In the genomic region with DNA sequence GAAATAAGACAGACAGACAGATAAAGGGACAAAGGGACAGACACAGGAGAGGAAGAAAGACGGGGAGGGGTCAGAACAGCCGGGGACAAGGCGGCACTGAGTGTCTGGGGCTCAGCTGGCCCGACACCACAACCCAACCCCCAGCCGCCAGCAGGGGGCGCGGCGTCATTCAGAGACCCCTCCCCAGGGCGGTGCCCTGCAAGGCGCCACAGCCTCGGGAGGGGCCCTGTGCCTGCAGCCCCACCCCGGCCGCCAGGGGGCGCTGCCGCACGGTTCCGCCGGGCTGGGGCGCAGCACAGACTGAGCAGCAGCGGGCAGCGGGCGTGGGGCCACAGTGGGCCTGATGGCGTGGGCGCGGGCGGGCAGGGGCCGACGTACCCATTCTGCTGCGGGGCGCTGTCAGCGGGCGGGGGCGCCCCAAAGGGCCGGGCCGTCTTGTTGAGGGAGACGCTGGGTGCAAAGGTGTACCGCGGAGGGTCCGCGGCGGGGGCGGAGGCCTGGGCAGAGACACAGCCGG, we compare ENCODE assay signal across 8 cellular contexts.
A peak's percentile ranks its signal among the peaks of the same experiment; 100 is the strongest.
DNase-seq lines count a peak whose midpoint lies in the region; ATAC-seq and TF ChIP-seq lines count a peak whose summit lies in the region.

No MANE protein-coding gene starts in this region.

- peak; percentile 80 for TF ChIP-seq CTCF in GM20000 (IDR thresholded peaks at IDR 0.05; ENCODE audit: extremely low read depth, missing control alignments)

- peak overlapping the region in 1 of 2 donors; percentile 71 for H3K27ac Mint-ChIP-seq in stimulated activated naive CD8-positive, alpha-beta T cell treated with anti-CD3 and anti-CD28 coated beads, Interleukin-15, amount 100 ng/mL, for 72 hours

- no peak overlapping the region for H3K4me3 Mint-ChIP-seq in stimulated activated naive CD8-positive, alpha-beta T cell treated with anti-CD3 and anti-CD28 coated beads, Interleukin-15, amount 100 ng/mL, for 72 hours

- H3K27me3 Mint-ChIP-seq in stimulated activated naive CD8-positive, alpha-beta T cell treated with anti-CD3 and anti-CD28 coated beads, Interleukin-15, amount 100 ng/mL, for 72 hours, result no peaks in the 10 kb centered on the region

- DNase-seq in AG08396 (ENCODE audit: low spot score) (peak; percentile 85), GM20000 (ENCODE audit: low spot score) (peak; percentile 83), T1000 (lab: John Stamatoyannopoulos, UW) (peak; percentile 33), glomerular visceral epithelial cell (ENCODE audit: extremely low spot score) (peak; percentile 61), Ammon's horn (ENCODE audit: low spot score) (no peak)
- peak in 1 of 2 donors; percentile 56 for DNase-seq in stimulated activated naive CD8-positive, alpha-beta T cell treated with anti-CD3 and anti-CD28 coated beads, Interleukin-15, amount 100 ng/mL, for 72 hours

- no peaks in the 10 kb centered on the region for H3K9me3 Mint-ChIP-seq in stimulated activated naive CD8-positive, alpha-beta T cell treated with anti-CD3 and anti-CD28 coated beads, Interleukin-15, amount 100 ng/mL, for 72 hours

- peak; percentile 59 for ATAC-seq in stimulated activated naive CD8-positive, alpha-beta T cell treated with anti-CD3 and anti-CD28 coated beads, Interleukin-15, amount 100 ng/mL, for 72 hours
- no peak for ATAC-seq in HG03469 (IDR thresholded peaks at IDR 0.05; ENCODE audit: unreplicated experiment)
- ATAC-seq in GM19328 (IDR thresholded peaks at IDR 0.05; ENCODE audit: unreplicated experiment), result no peak

- peaks cover 49% of the 10 kb centered on the region for H3K4me1 Mint-ChIP-seq in stimulated activated naive CD8-positive, alpha-beta T cell treated with anti-CD3 and anti-CD28 coated beads, Interleukin-15, amount 100 ng/mL, for 72 hours
